In genomic region chr13:46606915-46607413, GRCh38 we compare ENCODE assay signal across 11 cellular contexts. TPM values are rescaled to one million over a fixed set of nuclear protein-coding genes. Genes with fewer than 3 reads are reported as not detected.
A peak's percentile ranks its signal among the peaks of the same experiment; 100 is the strongest.
DNase-seq lines count a peak whose midpoint lies in the region; ATAC-seq and TF ChIP-seq lines count a peak whose summit lies in the region.
"Had no signal": no experiment of that assay in that cellular context is flagged by ENCODE, and none has a peak within 500 bp of the region (broad histone marks: within the 10 kb centered on the region; RNA-seq: fewer than 3 reads in every experiment).

No MANE protein-coding gene starts in this region.

- no peaks in the 10 kb centered on the region for H3K27me3 Mint-ChIP-seq in activated naive CD4-positive, alpha-beta T cell treated with anti-CD3 and anti-CD28 coated beads for 36 hours (ENCODE audit: low read depth)

- peak overlapping the region; percentile 46 for H3K4me2 ChIP-seq in OCI-LY7 (ENCODE audit: low read length)

- BruUV-seq in OCI-LY7 (replicated peaks; lab: Mats Ljungman, UMichigan), result no TSS peak

- no peak overlapping the region for H2AFZ ChIP-seq in OCI-LY7 (ENCODE audit: low read length)

- peaks cover 52% of the 10 kb centered on the region for H3K4me1 Mint-ChIP-seq in activated naive CD4-positive, alpha-beta T cell treated with anti-CD3 and anti-CD28 coated beads for 36 hours (ENCODE audit: low read depth)

- H3K9me3 Mint-ChIP-seq in activated naive CD4-positive, alpha-beta T cell treated with anti-CD3 and anti-CD28 coated beads for 36 hours, result no peaks in the 10 kb centered on the region

- H3K27ac Mint-ChIP-seq in activated naive CD4-positive, alpha-beta T cell treated with anti-CD3 and anti-CD28 coated beads for 36 hours, result peak overlapping the region; percentile 14

- no peak for ATAC-seq in foreskin keratinocyte

- TF ChIP-seq CTCF in OCI-LY7 (conservative IDR thresholded peaks at IDR 0.05; ENCODE audit: low read length) (no peak), foreskin keratinocyte (conservative IDR thresholded peaks at IDR 0.05) (no peak), dorsolateral prefrontal cortex (IDR thresholded peaks at IDR 0.05 in 54 of 56, conservative IDR thresholded peaks at IDR 0.05 in 2 of 56; ENCODE audit: low read depth in 1 of 56, partially characterized antibody in 56 of 56) (no peak), foreskin fibroblast (IDR thresholded peaks at IDR 0.05; ENCODE audit: low read depth, low read length) (no peak)

- H3K27me3 ChIP-seq in foreskin keratinocyte, result no peaks in the 10 kb centered on the region
- no peaks in the 10 kb centered on the region for H3K27me3 ChIP-seq in stomach smooth muscle (ENCODE audit: control insufficient read depth in 1 of 2, insufficient read depth in 2 of 2, low read length in 2 of 2)
- H3K27me3 ChIP-seq in dorsolateral prefrontal cortex, result no peaks in the 10 kb centered on the region

- no peak overlapping the region for H3K9ac ChIP-seq in stomach smooth muscle (ENCODE audit: low read length in 2 of 2)

- H3K4me1 ChIP-seq in OCI-LY7 (ENCODE audit: insufficient read depth, low read length, poor library complexity, severe bottlenecking) (peaks cover 73% of the 10 kb centered on the region), foreskin keratinocyte (peaks cover 35% of the 10 kb centered on the region), stomach smooth muscle (ENCODE audit: control insufficient read depth, insufficient read depth, low read length) (peaks cover 41% of the 10 kb centered on the region)

- H3K36me3 ChIP-seq in OCI-LY7 (ENCODE audit: insufficient read depth, low read length), result no peaks in the 10 kb centered on the region
- no peaks in the 10 kb centered on the region for H3K36me3 ChIP-seq in stomach smooth muscle (ENCODE audit: control insufficient read depth in 2 of 2, insufficient read depth in 2 of 2, low read length in 2 of 2)

- no peak overlapping the region for H3K4me3 Mint-ChIP-seq in activated naive CD4-positive, alpha-beta T cell treated with anti-CD3 and anti-CD28 coated beads for 36 hours

- no peaks in the 10 kb centered on the region for H3K9me3 ChIP-seq in OCI-LY7 (ENCODE audit: low read length)
- H3K9me3 ChIP-seq in stomach smooth muscle (ENCODE audit: control insufficient read depth in 2 of 2, low read length in 2 of 2), result no peaks in the 10 kb centered on the region

- no peaks in the 10 kb centered on the region for H3K36me3 Mint-ChIP-seq in activated naive CD4-positive, alpha-beta T cell treated with anti-CD3 and anti-CD28 coated beads for 36 hours (ENCODE audit: low read depth)

- CTCF ChIA-PET in activated naive CD4-positive, alpha-beta T cell treated with anti-CD3 and anti-CD28 coated beads for 36 hours (lab: Charles Lee), result no interaction called here
- CTCF ChIA-PET in OCI-LY7 (lab: Charles Lee; ENCODE audit: unreplicated experiment), result no interaction called here

- POLR2A ChIA-PET in OCI-LY7 (lab: Charles Lee), result interaction anchor here (0.6 kb wide), 1 partner anchor 28 kb away, joined by 4 read pairs; no protein-coding TSS in a partner anchor

- H3K9me2 ChIP-seq in OCI-LY7 (ENCODE audit: insufficient read depth, low read length), result no peaks in the 10 kb centered on the region

- H3K27ac ChIP-seq in OCI-LY7 (ENCODE audit: low read depth, low read length, poor library complexity, severe bottlenecking), result peak overlapping the region; percentile 11
- peak overlapping the region; percentile 22 for H3K27ac ChIP-seq in foreskin keratinocyte
- peak overlapping the region; percentile 56 for H3K27ac ChIP-seq in stomach smooth muscle (ENCODE audit: low read length)
- H3K27ac ChIP-seq in dorsolateral prefrontal cortex, result peak overlapping the region in 16 of 59 donors; percentile 12 to 64 (median 40)

- H3K4me3 ChIP-seq in OCI-LY7 (ENCODE audit: low read depth, low read length, poor library complexity, severe bottlenecking), result no peak overlapping the region
- H3K4me3 ChIP-seq in stomach smooth muscle (ENCODE audit: low read length in 2 of 2), result no peak overlapping the region
- no peak overlapping the region for H3K4me3 ChIP-seq in dorsolateral prefrontal cortex
- H3K4me3 ChIP-seq in foreskin fibroblast (ENCODE audit: low read depth in 1 of 2, low read length in 2 of 2), result no peak overlapping the region

- no peak for DNase-seq in activated naive CD4-positive, alpha-beta T cell treated with anti-CD3 and anti-CD28 coated beads for 36 hours
- DNase-seq in activated naive CD4-positive, alpha-beta T cell treated with anti-CD3 and anti-CD28 coated beads, Interleukin-2, amount 50 U/mL, for 16 hours, result no peak
- DNase-seq in OCI-LY7 (ENCODE audit: low spot score) (no peak), foreskin keratinocyte (no peak), dorsolateral prefrontal cortex (no peak), foreskin fibroblast (no peak), NCI-H748 treated with DMSO at 0.1 percent for 48 hours (lab: John Stamatoyannopoulos, UW) (no peak)
- DNase-seq: effector CD8-positive, alpha-beta T cell; hippocampal formation; NCI-H510A treated with DMSO at 0.1 percent for 48 hours had no signal

- peaks cover 18% of the 10 kb centered on the region for H4K20me1 ChIP-seq in OCI-LY7 (ENCODE audit: insufficient read depth, low read length)

- H3K79me2 ChIP-seq in OCI-LY7 (ENCODE audit: insufficient read depth, low read depth, low read length), result peaks cover 100% of the 10 kb centered on the region

- intact Hi-C loops in activated naive CD4-positive, alpha-beta T cell treated with anti-CD3 and anti-CD28 coated beads for 36 hours (cut with micrococcal nuclease), result loop anchor here (1.0 kb wide), 1 partner anchor 14 kb away; no protein-coding TSS in a partner anchor
- intact Hi-C loops in OCI-LY7 (cut with micrococcal nuclease; ENCODE audit: unreplicated experiment) (no loop called here), dorsolateral prefrontal cortex (cut with DNase I) (no loop called here)

RNA-seq across cellular contexts. Expression of gene LRCH1, which starts 54.0 kb away (rescaled TPM):
- total RNA-seq in activated naive CD4-positive, alpha-beta T cell treated with anti-CD3 and anti-CD28 coated beads for 36 hours, result 10 to 100 TPM; 14.6 to 15.1 TPM
- total RNA-seq in OCI-LY7 (2014; rRNA removed; shearing (Covaris generic)), result 14.9 and 16.7 TPM in 2 replicates
- total RNA-seq in OCI-LY7 (2022) (27.8 and 35.7 TPM in 2 replicates), foreskin keratinocyte (13.8 and 15.8 TPM in 2 replicates), dorsolateral prefrontal cortex (10 to 100 TPM; 10.1 to 24.2 (median 16.8) TPM)
- 3.9 and 5.3 TPM in 2 replicates for polyA plus RNA-seq in foreskin keratinocyte
